ENCODE assay signal across 8 cellular contexts in the genomic region with DNA sequence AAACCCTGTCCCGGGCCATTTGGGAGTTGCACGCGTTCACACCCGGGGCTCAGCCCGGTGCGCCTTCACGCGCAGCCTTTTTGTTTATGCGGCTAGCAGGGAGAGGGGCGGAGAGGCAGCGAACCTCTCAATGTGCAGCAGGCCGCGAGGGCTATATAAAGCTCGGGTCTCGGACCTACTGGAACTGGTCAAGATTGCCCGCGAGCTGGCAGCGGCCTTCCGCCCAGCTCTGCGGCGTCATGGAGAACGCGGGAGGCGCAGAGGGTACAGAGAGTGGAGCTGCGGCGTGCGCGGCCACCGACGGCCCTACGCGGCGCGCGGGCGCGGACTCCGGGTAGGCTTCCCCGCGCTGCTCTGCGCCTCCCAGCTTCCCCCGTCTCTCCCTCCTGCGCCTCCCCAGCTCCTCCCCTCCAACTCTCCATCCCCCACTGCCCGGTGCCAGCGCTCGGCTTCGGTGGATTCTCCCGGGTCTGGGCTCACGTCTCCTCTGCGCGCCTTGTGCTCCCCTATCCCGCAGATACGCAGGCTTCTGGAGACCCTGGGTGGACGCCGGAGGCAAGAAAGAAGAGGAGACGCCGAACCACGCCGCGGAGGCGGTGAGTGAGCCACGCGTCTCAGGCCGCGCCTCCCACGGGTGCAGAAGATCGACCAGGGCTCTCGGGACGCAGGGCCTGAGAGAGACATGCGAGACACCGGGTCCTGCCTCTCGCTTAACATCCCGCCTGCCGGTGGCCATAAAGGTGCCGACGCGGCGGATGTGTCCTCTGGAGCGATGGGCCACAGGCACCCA. TPM values are rescaled to one million over a fixed set of nuclear protein-coding genes. Genes with fewer than 3 reads are reported as not detected.
DNase-seq lines count a peak whose midpoint lies in the region; ATAC-seq lines count a peak whose summit lies in the region.

A gene with protein sequence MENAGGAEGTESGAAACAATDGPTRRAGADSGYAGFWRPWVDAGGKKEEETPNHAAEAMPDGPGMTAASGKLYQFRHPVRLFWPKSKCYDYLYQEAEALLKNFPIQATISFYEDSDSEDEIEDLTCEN (plus strand): TSS at position 183 of the 790 bp plus-strand sequence. CDS start 57 bp downstream, at position 240.

- peak within 1 kb of the TSS; percentile 34 for H3K4me3 ChIP-seq in right cardiac atrium (ENCODE audit: low read length)

- WGBS in right cardiac atrium, result under 1% methylated on average over 79 of the region's 79 CpGs

- H3K27ac ChIP-seq in right cardiac atrium (ENCODE audit: low read length), result no peak within 1 kb of the TSS

- no peaks in the 10 kb centered on the region for H3K4me1 ChIP-seq in right cardiac atrium (ENCODE audit: control insufficient read depth, insufficient read depth, low read length)

- ATAC-seq in GM21381 (IDR thresholded peaks at IDR 0.05; ENCODE audit: unreplicated experiment) (peak; percentile 55), right cardiac atrium (peak; percentile 74 to 75)

- intact Hi-C loops in right cardiac atrium (cut with DNase I) (no loop called here), posterior vena cava (cut with DNase I) (no loop called here)

- DNase-seq in COLO668 (lab: John Stamatoyannopoulos, UW; ENCODE audit: unreplicated experiment) (peak; percentile 79), NCI-H2171 treated with DMSO at 0.1 percent for 48 hours (lab: John Stamatoyannopoulos, UW) (peak; percentile 85), anterior cingulate cortex (lab: John Stamatoyannopoulos, UW) (peak in 57 of 58 donors; percentile 36 to 84 (median 68)), right cardiac atrium (peak; percentile 15 to 58 (median 50)), posterior vena cava (ENCODE audit: low spot score) (peak; percentile 74), mucosa of gallbladder (ENCODE audit: low spot score) (no peak), NAMALWA (ENCODE audit: low spot score) (no peak)

- no peaks in the 10 kb centered on the region for H3K27me3 ChIP-seq in right cardiac atrium (ENCODE audit: control insufficient read depth, insufficient read depth)

- no peaks in the 10 kb centered on the region for H3K9me3 ChIP-seq in right cardiac atrium (ENCODE audit: control insufficient read depth, low read length)

RNA-seq across cellular contexts. Expression of the gene that starts here (rescaled TPM):
- total RNA-seq in right cardiac atrium, result not detected
- polyA plus RNA-seq in right cardiac atrium, result 0.45 TPM
- not detected for total RNA-seq in posterior vena cava
- total RNA-seq in mucosa of gallbladder, result not detected

Comparison
In these comparisons a context has a peak if more than half of its experiments do, and no peak if none do; other contexts are left out.
1. Peak in DNase-seq, ATAC-seq and H3K4me3 ChIP-seq in right cardiac atrium; RNA of the gene not detected or under 1 TPM.
2. Peak in DNase-seq in posterior vena cava; RNA of the gene not detected or under 1 TPM.
3. DNase-seq: peak in COLO668 (single experiment), NCI-H2171 treated with DMSO at 0.1 percent for 48 hours (single experiment) and anterior cingulate cortex (57 of 58); none in mucosa of gallbladder (single experiment) and NAMALWA (single experiment).